8 cellular contexts compared by ENCODE assay signal in genomic region chr5:139968547-139969261, GRCh38.
DNase-seq lines count a peak whose midpoint lies in the region; ATAC-seq and TF ChIP-seq lines count a peak whose summit lies in the region.

No MANE protein-coding gene starts in this region.

- no peak overlapping the region for H3K27ac ChIP-seq in CD4-positive, alpha-beta memory T cell (ENCODE audit: low read depth, low read length)
- H3K27ac ChIP-seq in dorsolateral prefrontal cortex (peak overlapping the region in 22 of 59 donors; percentile 0 to 77 (median 46)), lung (ENCODE audit: low read depth in 1 of 2, low read length in 1 of 2) (no peak overlapping the region)

- ATAC-seq in GM19397 (IDR thresholded peaks at IDR 0.05; ENCODE audit: unreplicated experiment) (peak; percentile 92), HG03469 (IDR thresholded peaks at IDR 0.05; ENCODE audit: unreplicated experiment) (peak; percentile 85), lung (ENCODE audit: insufficient read depth, low FRiP score) (peak; percentile 95)

- H3K4me1 Mint-ChIP-seq in CD4-positive, alpha-beta memory T cell, result no peaks in the 10 kb centered on the region

- POLR2A ChIA-PET in CD4-positive, alpha-beta memory T cell (lab: Charles Lee; ENCODE audit: partially characterized antibody), result interaction anchor here (1.1 to 1.3 kb wide), 2 partner anchors 182 to 203 kb away, joined by 3 to 5 read pairs; no protein-coding TSS in a partner anchor

- CTCF ChIA-PET in CD4-positive, alpha-beta memory T cell (lab: Charles Lee; ENCODE audit: partially characterized antibody), result interaction anchor here (0.8 to 7.2 kb wide), 44 partner anchors 8 to 335 kb away, joined by 3 to 147 read pairs (median 5); partner anchors contain the start of genes NRG2 and PSD2

- TF ChIP-seq CTCF in dorsolateral prefrontal cortex (IDR thresholded peaks at IDR 0.05 in 54 of 56, conservative IDR thresholded peaks at IDR 0.05 in 2 of 56; ENCODE audit: low read depth in 1 of 56, partially characterized antibody in 56 of 56) (peak; percentile 95 to 100 (median 100)), lung (IDR thresholded peaks at IDR 0.05; ENCODE audit: control extremely low read depth, extremely low read depth) (peak; percentile 99)

- peak; percentile 77 to 82 (median 79) for DNase-seq in CD4-positive, alpha-beta memory T cell
- peak; percentile 77 for DNase-seq in NCI-H526 treated with DMSO at 0.1 percent for 48 hours (lab: John Stamatoyannopoulos, UW)
- DNase-seq in activated CD4-positive, alpha-beta T cell treated with anti-CD3 and anti-CD28 coated beads, Interleukin-2, amount 50 U/mL, for 48 hours, result peak; percentile 92 to 94
- DNase-seq in dorsolateral prefrontal cortex, result peak; percentile 75 to 96 (median 87)
- DNase-seq in lung (ENCODE audit: low spot score), result peak; percentile 87
- peak; percentile 75 for DNase-seq in stimulated activated CD8-positive, alpha-beta memory T cell treated with anti-CD3 and anti-CD28 coated beads, Interleukin-12 subunit alpha, Interleukin-12 subunit beta, amount 100 ng/mL, for 1 hour (ENCODE audit: low read depth)

- H3K9me3 ChIP-seq in CD4-positive, alpha-beta memory T cell (ENCODE audit: control insufficient read depth in 1 of 2, low read length in 2 of 2), result no peaks in the 10 kb centered on the region
- H3K9me3 ChIP-seq in lung (ENCODE audit: control insufficient read depth in 2 of 2, insufficient read depth in 1 of 2, low read length in 1 of 2), result no peaks in the 10 kb centered on the region

- no peaks in the 10 kb centered on the region for H3K27me3 ChIP-seq in CD4-positive, alpha-beta memory T cell (ENCODE audit: insufficient read depth, low read length)
- H3K27me3 ChIP-seq in dorsolateral prefrontal cortex (no peaks in the 10 kb centered on the region), lung (ENCODE audit: control insufficient read depth, insufficient read depth) (no peaks in the 10 kb centered on the region)

- no peaks in the 10 kb centered on the region for H3K36me3 ChIP-seq in CD4-positive, alpha-beta memory T cell (ENCODE audit: insufficient read depth, low read length)
- H3K36me3 ChIP-seq in lung (ENCODE audit: control insufficient read depth in 2 of 2, insufficient read depth in 2 of 2, low read length in 2 of 2), result no peaks in the 10 kb centered on the region

- WGBS in lung, 2 donors, result 26 to 29% methylated on average over 23 of the region's 23 CpGs

- H3K4me3 ChIP-seq in CD4-positive, alpha-beta memory T cell (ENCODE audit: low read length in 2 of 2), result no peak overlapping the region
- H3K4me3 ChIP-seq in dorsolateral prefrontal cortex (peak overlapping the region in 19 of 59 donors; percentile 1 to 54 (median 17)), lung (no peak overlapping the region)

- no peaks in the 10 kb centered on the region for H3K36me3 Mint-ChIP-seq in CD4-positive, alpha-beta memory T cell

- peaks cover 5 to 11% of the 10 kb centered on the region in 2 donors for H3K27me3 Mint-ChIP-seq in CD4-positive, alpha-beta memory T cell

- peaks cover 0 to 1% (median 0%) of the 10 kb centered on the region in 8 donors for H3K9me3 Mint-ChIP-seq in CD4-positive, alpha-beta memory T cell

- H3K27ac Mint-ChIP-seq in CD4-positive, alpha-beta memory T cell, result peak overlapping the region in 1 of 7 donors; percentile 47

- no peak overlapping the region for H3K4me3 Mint-ChIP-seq in CD4-positive, alpha-beta memory T cell

- intact Hi-C loops in CD4-positive, alpha-beta memory T cell (cut with micrococcal nuclease), result loop anchor here (1.0 kb wide), 2 partner anchors 181 to 189 kb away; no protein-coding TSS in a partner anchor
- intact Hi-C loops in dorsolateral prefrontal cortex (cut with DNase I), result loop anchor here (1.0 to 10.0 kb wide), 7 partner anchors 61 to 334 kb away; partner anchors contain the start of gene NRG2 (in 1 of the 2)

- H3K4me1 ChIP-seq in CD4-positive, alpha-beta memory T cell (ENCODE audit: insufficient read depth, low read length), result no peaks in the 10 kb centered on the region
- no peaks in the 10 kb centered on the region for H3K4me1 ChIP-seq in lung (ENCODE audit: control insufficient read depth in 2 of 2, insufficient read depth in 2 of 2, low read length in 2 of 2)
